In genomic region chr5:163586431-163587033, GRCh38 we compare ENCODE assay signal across 30 cellular contexts.
A peak's percentile ranks its signal among the peaks of the same experiment; 100 is the strongest.
DNase-seq lines count a peak whose midpoint lies in the region; ATAC-seq and TF ChIP-seq lines count a peak whose summit lies in the region.
"Had no signal": no experiment of that assay in that cellular context is flagged by ENCODE, and none has a peak within 500 bp of the region (broad histone marks: within the 10 kb centered on the region; RNA-seq: fewer than 3 reads in every experiment).

No MANE protein-coding gene starts in this region.

- in situ Hi-C loops in IMR-90 (cut with MboI; ENCODE audit: low sequenced_read_pairs): no loop called here

- no peak overlapping the region for H2AK9ac ChIP-seq in IMR-90 (replicated peaks; ENCODE audit: low read depth, low read length, poor library complexity)

- intact Hi-C loops in IMR-90 (cut with micrococcal nuclease): no loop called here

- 0 out of 2 replicates have a peak, but pooled peaks have one; percentile 18 for ATAC-seq in IMR-90 (ENCODE audit: low read depth)
- no peak for ATAC-seq in GM21423 (IDR thresholded peaks at IDR 0.05; ENCODE audit: unreplicated experiment)
- ATAC-seq: GM12878, left ventricle myocardium superior, Panc1, sciatic nerve had no signal

- no peaks in the 10 kb centered on the region for H3K9me1 ChIP-seq in IMR-90 (ENCODE audit: insufficient read depth, low read length)

- CTCF ChIA-PET in IMR-90 (lab: Yijun Ruan, JAX): interaction anchor here (0.6 to 1.0 kb wide), 3 partner anchors 38 to 1985 kb away, joined by 3 read pairs; no protein-coding TSS in a partner anchor

- no peak overlapping the region for H3K56ac ChIP-seq in IMR-90 (ENCODE audit: extremely low read depth, insufficient read depth, low read length)

- H3K9ac ChIP-seq in IMR-90 (ENCODE audit: low read depth, low read length): no peak overlapping the region

- peak overlapping the region; percentile 29; the same call in 1 of the 2 replicates for H3K27ac ChIP-seq in IMR-90 (ENCODE audit: insufficient read depth, low read length)
- H3K27ac ChIP-seq: adrenal gland, neutrophil had no signal

- dilution Hi-C loops in IMR-90 (cut with HindIII; ENCODE audit: low sequenced_read_pairs, unreplicated experiment): no loop called here

- peak overlapping the region; percentile 59 to 80; a peak in 3 of 4 replicates for H4K8ac ChIP-seq in IMR-90 (ENCODE audit: low read depth in 2 of 2, low read length in 2 of 2)

- H4K20me1 ChIP-seq in IMR-90 (ENCODE audit: insufficient read depth, low read length): no peaks in the 10 kb centered on the region

- H3K4me3 ChIP-seq in AG10803 (ENCODE audit: low read length) (no peak overlapping the region), IMR-90 (ENCODE audit: insufficient read depth, low read depth, low read length) (no peak overlapping the region), epithelial cell of proximal tubule (ENCODE audit: low read depth, low read length) (no peak overlapping the region)
- H3K4me3 ChIP-seq: adrenal gland, GM12878 had no signal

- peak overlapping the region; percentile 62; the same call in 1 of the 2 replicates for H4K91ac ChIP-seq in IMR-90 (ENCODE audit: insufficient read depth, low read depth, low read length)

- H2BK5ac ChIP-seq in IMR-90 (ENCODE audit: low read depth, low read length, poor library complexity, severe bottlenecking): peak overlapping the region; percentile 97

- H2BK120ac ChIP-seq in IMR-90 (ENCODE audit: low read depth, low read length): peak overlapping the region; percentile 95

- TF ChIP-seq POLR2A in IMR-90 (IDR thresholded peaks at IDR 0.05; ENCODE audit: low read depth, low read length): no peak

- peak overlapping the region; percentile 68; the same call in 1 of the 2 replicates for H4K5ac ChIP-seq in IMR-90 (ENCODE audit: low read depth, low read length)

- H2BK20ac ChIP-seq in IMR-90 (ENCODE audit: low read depth, low read length): peak overlapping the region; percentile 67

- DNase-seq in AG10803 (ENCODE audit: low read depth): peak; percentile 28
- DNase-seq in IMR-90: no peak
- DNase-seq in epithelial cell of proximal tubule (ENCODE audit: low read depth): no peak
- DNase-seq in middle frontal gyrus (ENCODE audit: extremely low spot score, low spot score): peak; percentile 55
- no peak for DNase-seq in glomerular visceral epithelial cell (ENCODE audit: extremely low spot score)
- DNase-seq in DMS53 (lab: John Stamatoyannopoulos, UW): no peak
- no peak for DNase-seq in NAMALWA (ENCODE audit: low spot score)
- DNase-seq: 8988T; activated CD4-positive, alpha-beta memory T cell treated with anti-CD3 and anti-CD28 coated beads, Interleukin-2, amount 10 ng/mL, durations not matched to agents 7 days and 5 days; activated CD8-positive, alpha-beta memory T cell treated with anti-CD3 and anti-CD28 coated beads, Interleukin-2, amount 50 U/mL, for 4 hours; activated naive CD4-positive, alpha-beta T cell treated with anti-CD3 and anti-CD28 coated beads for 36 hours; adrenal gland; Calu3; H9; Kasumi-1; left ventricle myocardium superior; naive B cell; NCI-H1048; NCI-H2107; NCI-H446; NCI-H774; SHP77; stimulated activated CD4-positive, alpha-beta T cell treated with anti-CD3 and anti-CD28 coated beads, Interleukin-12 subunit alpha, Interleukin-12 subunit beta, amount 100 ng/mL, for 4 hours; stimulated activated CD4-positive, alpha-beta T cell treated with anti-CD3 and anti-CD28 coated beads, Interleukin-4, amount 100 ng/mL, for 1 hour; trophoblast cell had no signal

- peak overlapping the region; percentile 29 for H3K14ac ChIP-seq in IMR-90 (replicated peaks; ENCODE audit: low read depth, low read length)

- no peaks in the 10 kb centered on the region for H3K9me3 ChIP-seq in IMR-90 (ENCODE audit: control insufficient read depth, insufficient read depth, low read length)
- H3K9me3 ChIP-seq: adrenal gland, neutrophil had no signal

- H3K23ac ChIP-seq in IMR-90 (ENCODE audit: low read depth, low read length): no peak overlapping the region

- no peaks in the 10 kb centered on the region for H3K36me3 ChIP-seq in IMR-90 (ENCODE audit: control insufficient read depth, insufficient read depth, low read length)
- H3K36me3 ChIP-seq: adrenal gland, neutrophil had no signal

- no peak for TF ChIP-seq RAD21 in IMR-90 (IDR thresholded peaks at IDR 0.05; ENCODE audit: low read length)

- peak overlapping the region; percentile 27; the same call in 1 of the 2 replicates for H3K4ac ChIP-seq in IMR-90 (ENCODE audit: low read depth, low read length)

- no TSS peak for BruUV-seq in IMR-90 (replicated peaks; lab: Mats Ljungman, UMichigan)

- POLR2A ChIA-PET in IMR-90 (lab: Charles Lee; ENCODE audit: unreplicated experiment): no interaction called here

- peak overlapping the region; percentile 82; the same call in 1 of the 2 replicates for H3K18ac ChIP-seq in IMR-90 (ENCODE audit: low read depth, low read length)

- H2AK5ac ChIP-seq in IMR-90 (ENCODE audit: low read depth, low read length): no peak overlapping the region

- peaks cover 9% of the 10 kb centered on the region; the same call in 1 of the 2 replicates for H3K4me1 ChIP-seq in IMR-90 (ENCODE audit: control insufficient read depth, insufficient read depth, low read length)
- H3K4me1 ChIP-seq: adrenal gland had no signal

- H3K79me1 ChIP-seq in IMR-90 (ENCODE audit: low read depth in 1 of 2, low read length in 2 of 2): no peaks in the 10 kb centered on the region

- no peaks in the 10 kb centered on the region for H3K27me3 ChIP-seq in IMR-90 (ENCODE audit: control insufficient read depth, insufficient read depth, low read length)
- H3K27me3 ChIP-seq: adrenal gland, neutrophil had no signal

- H2AFZ ChIP-seq in IMR-90 (replicated peaks; ENCODE audit: low read length, poor library complexity): peak overlapping the region; percentile 37

- no CpG with 5 or more reads among the region's 2 CpGs for WGBS in IMR-90 (ENCODE audit: extremely low coverage in 2 of 2, insufficient read length in 1 of 2), 2 experiments

- H2BK15ac ChIP-seq in IMR-90 (ENCODE audit: low read depth, low read length): peak overlapping the region; percentile 40; the same call in 1 of the 3 replicates

- TF ChIP-seq CTCF in AG10803 (conservative IDR thresholded peaks at IDR 0.05; ENCODE audit: low read length) (no peak), IMR-90 (conservative IDR thresholded peaks at IDR 0.05; ENCODE audit: low read depth, low read length) (no peak), epithelial cell of proximal tubule (conservative IDR thresholded peaks at IDR 0.05; ENCODE audit: low read depth, low read length) (peak; percentile 9)

- no peak overlapping the region for H3K4me2 ChIP-seq in IMR-90 (ENCODE audit: low read depth, low read length)

TF ChIP-seq in IMR-90, 13 proteins besides CTCF, POLR2A, EP300 and RAD21:
- TF ChIP-seq NFE2L2 (IDR thresholded peaks at IDR 0.05; ENCODE audit: low read depth, low read length): no peak
- TF ChIP-seq MXI1 (IDR thresholded peaks at IDR 0.05; ENCODE audit: borderline replicate concordance, low read depth, low read length): no peak
TF ChIP-seq in IMR-90: peak in this region for 0.

Comparison
In these comparisons a context has a peak if more than half of its experiments do, and no peak if none do; other contexts are left out.
1. DNase-seq: peak in AG10803 (single experiment) and middle frontal gyrus (single experiment); none in IMR-90 (single experiment), epithelial cell of proximal tubule (single experiment), glomerular visceral epithelial cell (single experiment), DMS53 (single experiment) and NAMALWA (single experiment).